In the genomic region with DNA sequence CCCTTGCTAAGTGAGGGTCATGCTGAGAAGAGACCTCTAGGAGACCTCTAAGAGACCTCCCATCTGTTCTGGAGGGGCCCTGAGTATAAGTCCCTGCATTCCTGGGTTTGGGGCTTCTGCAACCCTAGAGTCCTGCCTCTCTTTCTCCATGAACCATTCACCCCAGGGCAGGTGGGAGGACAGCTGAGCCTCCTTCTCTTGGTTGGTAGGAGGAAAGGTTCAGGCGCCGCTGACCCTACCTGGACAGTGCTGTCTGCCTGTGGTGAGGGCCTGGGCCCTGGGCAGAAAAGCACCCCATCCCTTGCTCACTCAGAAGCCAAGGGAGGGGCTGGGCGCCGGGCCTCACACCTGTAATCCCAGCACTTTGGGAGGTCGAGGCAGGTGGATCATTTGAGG, we compare ENCODE assay signal across 24 cellular contexts. TPM values are rescaled to one million over a fixed set of nuclear protein-coding genes. Genes with fewer than 3 reads are reported as not detected.
"Had no signal": no experiment of that assay in that cellular context is flagged by ENCODE, and none has a peak within 500 bp of the region (broad histone marks: within the 10 kb centered on the region; RNA-seq: fewer than 3 reads in every experiment).

No MANE protein-coding gene starts in this region.

- H3K27me3 ChIP-seq: cardiac muscle cell, gastroesophageal sphincter, neural progenitor cell, stomach, thyroid gland, upper lobe of right lung had no signal

- H3K27ac ChIP-seq: cardiac muscle cell, gastroesophageal sphincter, neural progenitor cell, stomach, thyroid gland, upper lobe of right lung had no signal

- H3K9ac ChIP-seq: neural progenitor cell had no signal

- H3K4me3 ChIP-seq: cardiac muscle cell, gastroesophageal sphincter, neural progenitor cell, stomach, thyroid gland, upper lobe of right lung had no signal

- H3K4me1 ChIP-seq: gastroesophageal sphincter, neural progenitor cell, thyroid gland, upper lobe of right lung had no signal

- DNase-seq: activated CD4-positive, alpha-beta T cell treated with anti-CD3 and anti-CD28 coated beads for 1 hour; activated CD4-positive, alpha-beta T cell treated with anti-CD3 and anti-CD28 coated beads, Interleukin-2, amount 10 ng/mL, durations not matched to agents 7 days and 5 days; activated CD8-positive, alpha-beta T cell treated with anti-CD3 and anti-CD28 coated beads for 36 hours; activated T-cell treated with anti-CD3 and anti-CD28 coated beads, Interleukin-2, amount 50 U/mL, for 48 hours; cerebellar nuclear complex; cortex of kidney; effector memory CD8-positive, alpha-beta T cell; erythroblast; head of caudate nucleus; hypothalamus; immature natural killer cell; kidney; midbrain; natural killer cell; stimulated activated CD4-positive, alpha-beta T cell treated with anti-CD3 and anti-CD28 coated beads, Interleukin-12 subunit alpha, Interleukin-12 subunit beta, amount 100 ng/mL, for 4 hours; stimulated activated CD4-positive, alpha-beta T cell treated with anti-CD3 and anti-CD28 coated beads, Interleukin-4, amount 100 ng/mL, for 1 hour; stomach; T-helper 2 cell; thyroid gland; upper lobe of right lung had no signal

- H2AFZ ChIP-seq: neural progenitor cell had no signal

- H3K9me3 ChIP-seq: gastroesophageal sphincter, stomach, thyroid gland, upper lobe of right lung had no signal

- H3K4me2 ChIP-seq: neural progenitor cell had no signal

- FAIRE-seq: kidney had no signal

- ATAC-seq: activated CD8-positive, alpha-beta T cell treated with anti-CD3 and anti-CD28 coated beads for 36 hours; effector memory CD8-positive, alpha-beta T cell; gastroesophageal sphincter; natural killer cell had no signal

- H3K36me3 ChIP-seq: cardiac muscle cell, gastroesophageal sphincter, neural progenitor cell, stomach, thyroid gland, upper lobe of right lung had no signal

RNA-seq across cellular contexts. Expression of a gene that starts 0.6 kb away (rescaled TPM):
- polyA plus RNA-seq: fibroblast of lung had no signal
